In genomic region chr3:55531266-55531665, GRCh38 we compare ENCODE assay signal across 20 cellular contexts.
"Had no signal": no experiment of that assay in that cellular context is flagged by ENCODE, and none has a peak within 500 bp of the region (broad histone marks: within the 10 kb centered on the region; RNA-seq: fewer than 3 reads in every experiment).

No MANE protein-coding gene starts in this region.

- H3K27me3 Mint-ChIP-seq: memory B cell; natural killer cell treated with Interleukin-12 subunit alpha and Interleukin-12 subunit beta and Interleukin-15 and Interleukin-18, amount 100 ng/mL, for 72 hours had no signal

- H3K4me2 ChIP-seq: smooth muscle cell had no signal

- H3K9me3 ChIP-seq: left ventricle myocardium inferior, lower lobe of right lung, tibial artery, upper lobe of right lung, vagina had no signal

- H3K4me3 ChIP-seq: coronary artery, heart right ventricle, left ventricle myocardium inferior, lower lobe of right lung, smooth muscle cell, tibial artery, upper lobe of right lung, vagina had no signal

- H3K27ac Mint-ChIP-seq: memory B cell; natural killer cell treated with Interleukin-12 subunit alpha and Interleukin-12 subunit beta and Interleukin-15 and Interleukin-18, amount 100 ng/mL, for 72 hours; stimulated activated effector memory CD8-positive, alpha-beta T cell treated with anti-CD3 and anti-CD28 coated beads, Interleukin-12 subunit alpha, Interleukin-12 subunit beta, amount 100 ng/mL, for 72 hours had no signal

- H3K36me3 Mint-ChIP-seq: memory B cell; natural killer cell treated with Interleukin-12 subunit alpha and Interleukin-12 subunit beta and Interleukin-15 and Interleukin-18, amount 100 ng/mL, for 72 hours; stimulated activated effector memory CD8-positive, alpha-beta T cell treated with anti-CD3 and anti-CD28 coated beads, Interleukin-12 subunit alpha, Interleukin-12 subunit beta, amount 100 ng/mL, for 72 hours had no signal

- H3K4me1 ChIP-seq: heart right ventricle, left ventricle myocardium inferior, lower lobe of right lung, tibial artery, upper lobe of right lung, vagina had no signal

- DNase-seq: effector CD4-positive, alpha-beta T cell; heart right ventricle; hypothalamus; islet precursor cell; left ventricle myocardium inferior; lower lobe of right lung; midbrain; right cardiac atrium; stimulated activated CD4-positive, alpha-beta T cell treated with anti-CD3 and anti-CD28 coated beads, Interleukin-2, amount 100 ng/mL, for 48 hours; stimulated activated CD8-positive, alpha-beta memory T cell treated with anti-CD3 and anti-CD28 coated beads, Interleukin-4, amount 100 ng/mL, for 48 hours; stimulated activated naive CD8-positive, alpha-beta T cell treated with anti-CD3 and anti-CD28 coated beads, Interleukin-15, Interleukin-2, amounts not matched to agents 100 U/mL and 50 U/mL, for 24 hours; tibial artery; upper lobe of right lung had no signal

- H3K4me3 Mint-ChIP-seq: memory B cell; natural killer cell treated with Interleukin-12 subunit alpha and Interleukin-12 subunit beta and Interleukin-15 and Interleukin-18, amount 100 ng/mL, for 72 hours; stimulated activated effector memory CD8-positive, alpha-beta T cell treated with anti-CD3 and anti-CD28 coated beads, Interleukin-12 subunit alpha, Interleukin-12 subunit beta, amount 100 ng/mL, for 72 hours had no signal

- FAIRE-seq: frontal cortex had no signal

- H3K36me3 ChIP-seq: heart right ventricle, left ventricle myocardium inferior, lower lobe of right lung, tibial artery, upper lobe of right lung, vagina had no signal

- H3K4me1 Mint-ChIP-seq: memory B cell; stimulated activated effector memory CD8-positive, alpha-beta T cell treated with anti-CD3 and anti-CD28 coated beads, Interleukin-12 subunit alpha, Interleukin-12 subunit beta, amount 100 ng/mL, for 72 hours had no signal

- H3K9me3 Mint-ChIP-seq: memory B cell; natural killer cell treated with Interleukin-12 subunit alpha and Interleukin-12 subunit beta and Interleukin-15 and Interleukin-18, amount 100 ng/mL, for 72 hours had no signal

- H3K27me3 ChIP-seq: tibial artery, upper lobe of right lung, vagina had no signal

- H3K27ac ChIP-seq: coronary artery, heart right ventricle, left ventricle myocardium inferior, lower lobe of right lung, tibial artery, upper lobe of right lung, vagina had no signal
